23 cellular contexts compared by ENCODE assay signal in the genomic region with DNA sequence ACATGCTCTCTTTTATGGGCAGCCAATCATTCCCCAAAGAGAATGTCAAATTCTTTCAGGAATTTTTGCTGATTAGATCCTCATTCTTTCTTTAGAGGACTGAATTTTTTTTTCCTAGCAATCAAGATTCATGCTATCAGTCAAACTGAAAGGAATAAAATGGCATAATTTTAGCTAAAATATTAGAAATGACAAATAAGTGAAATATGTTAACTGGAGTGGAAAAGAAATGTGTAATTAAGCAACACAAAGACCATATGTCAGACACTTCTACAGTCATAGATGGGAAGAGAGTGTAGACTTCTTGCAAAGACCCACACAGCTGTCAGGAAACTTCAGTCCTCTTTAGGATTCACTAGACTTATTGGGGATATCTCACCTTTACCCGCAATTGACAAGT.
"Had no signal": no experiment of that assay in that cellular context is flagged by ENCODE, and none has a peak within 500 bp of the region (broad histone marks: within the 10 kb centered on the region; RNA-seq: fewer than 3 reads in every experiment).

No MANE protein-coding gene starts in this region.

- ATAC-seq: effector memory CD8-positive, alpha-beta T cell; gastrocnemius medialis; heart right ventricle; left lobe of liver; mucosa of descending colon; naive thymus-derived CD8-positive, alpha-beta T cell; stimulated activated effector memory CD8-positive, alpha-beta T cell treated with anti-CD3 and anti-CD28 coated beads, Interleukin-12 subunit alpha, Interleukin-12 subunit beta, amount 100 ng/mL, for 72 hours; stimulated activated naive CD8-positive, alpha-beta T cell treated with anti-CD3 and anti-CD28 coated beads, Interleukin-15, Interleukin-2, amounts not matched to agents 100 U/mL and 50 U/mL, for 24 hours; upper lobe of right lung had no signal

- DNase-seq: effector memory CD8-positive, alpha-beta T cell; gastrocnemius medialis; heart right ventricle; hypothalamus; islet precursor cell; mammary epithelial cell; mucosa of descending colon; naive thymus-derived CD8-positive, alpha-beta T cell; posterior cingulate gyrus; stimulated activated CD4-positive, alpha-beta T cell treated with anti-CD3 and anti-CD28 coated beads, Interleukin-4, amount 100 ng/mL, for 1 hour; stimulated activated CD8-positive, alpha-beta memory T cell treated with anti-CD3 and anti-CD28 coated beads, Interleukin-4, amount 100 ng/mL, for 48 hours; stimulated activated naive CD8-positive, alpha-beta T cell treated with anti-CD3 and anti-CD28 coated beads, Interleukin-15, Interleukin-2, amounts not matched to agents 100 U/mL and 50 U/mL, for 24 hours; tibial artery; upper lobe of right lung had no signal

- H3K36me3 Mint-ChIP-seq: stimulated activated effector memory CD8-positive, alpha-beta T cell treated with anti-CD3 and anti-CD28 coated beads, Interleukin-12 subunit alpha, Interleukin-12 subunit beta, amount 100 ng/mL, for 72 hours had no signal

- H3K36me3 ChIP-seq: esophagus muscularis mucosa, gastrocnemius medialis, heart right ventricle, right atrium auricular region, tibial artery, upper lobe of right lung had no signal

- H3K4me1 Mint-ChIP-seq: stimulated activated effector memory CD8-positive, alpha-beta T cell treated with anti-CD3 and anti-CD28 coated beads, Interleukin-12 subunit alpha, Interleukin-12 subunit beta, amount 100 ng/mL, for 72 hours had no signal

- H3K4me1 ChIP-seq: gastrocnemius medialis, heart right ventricle, upper lobe of right lung had no signal

- H3K4me3 Mint-ChIP-seq: dendritic cell treated with granulocyte-macrophage colony-stimulating factor and Interleukin-4, amounts not matched to agents 40 ng/mL and 50 ng/mL, for 4 days; effector memory CD8-positive, alpha-beta T cell; naive thymus-derived CD8-positive, alpha-beta T cell; neural crest cell; stimulated activated effector memory CD8-positive, alpha-beta T cell treated with anti-CD3 and anti-CD28 coated beads, Interleukin-12 subunit alpha, Interleukin-12 subunit beta, amount 100 ng/mL, for 72 hours had no signal

- H3K4me3 ChIP-seq: esophagus muscularis mucosa, gastrocnemius medialis, heart right ventricle, mucosa of descending colon, right atrium auricular region, smooth muscle cell, tibial artery, upper lobe of right lung had no signal

- H3K27me3 ChIP-seq: esophagus muscularis mucosa, gastrocnemius medialis, heart right ventricle, right atrium auricular region, tibial artery, upper lobe of right lung had no signal

- H3K27ac ChIP-seq: epithelial cell of prostate, esophagus muscularis mucosa, gastrocnemius medialis, heart right ventricle, right atrium auricular region, tibial artery, upper lobe of right lung had no signal

- H3K27me3 Mint-ChIP-seq: dendritic cell treated with granulocyte-macrophage colony-stimulating factor and Interleukin-4, amounts not matched to agents 40 ng/mL and 50 ng/mL, for 4 days; effector memory CD8-positive, alpha-beta T cell had no signal

- FAIRE-seq: colon had no signal

- H3K9me3 ChIP-seq: esophagus muscularis mucosa, gastrocnemius medialis, heart right ventricle, mucosa of descending colon, right atrium auricular region, tibial artery, upper lobe of right lung had no signal

- H3K4me2 ChIP-seq: smooth muscle cell had no signal

- H3K27ac Mint-ChIP-seq: dendritic cell treated with granulocyte-macrophage colony-stimulating factor and Interleukin-4, amounts not matched to agents 40 ng/mL and 50 ng/mL, for 4 days; effector memory CD8-positive, alpha-beta T cell; naive thymus-derived CD8-positive, alpha-beta T cell; stimulated activated effector memory CD8-positive, alpha-beta T cell treated with anti-CD3 and anti-CD28 coated beads, Interleukin-12 subunit alpha, Interleukin-12 subunit beta, amount 100 ng/mL, for 72 hours had no signal
